Comparison of ENCODE assay signal across 1 cellular context in genomic region chr17:45451131-45451530, GRCh38.
TF ChIP-seq lines count a peak whose summit lies in the region.

No MANE protein-coding gene starts in this region.

TF ChIP-seq in H1, 55 proteins besides CTCF, POLR2A, EP300 and RAD21:
- TF ChIP-seq SP2 (IDR thresholded peaks at IDR 0.05; ENCODE audit: low read length), result no peak
- no peak for TF ChIP-seq GABPA (IDR thresholded peaks at IDR 0.05; ENCODE audit: borderline replicate concordance, insufficient read depth, low read length)
- no peak for TF ChIP-seq BRCA1 (IDR thresholded peaks at IDR 0.05; ENCODE audit: low read depth, low read length)
- no peak for TF ChIP-seq RBBP5 (IDR thresholded peaks at IDR 0.05; ENCODE audit: borderline replicate concordance, low read depth, low read length)
- TF ChIP-seq TAF1 (IDR thresholded peaks at IDR 0.05; ENCODE audit: low read depth, low read length), result no peak
- TF ChIP-seq HDAC2 (IDR thresholded peaks at IDR 0.05; ENCODE audit: borderline replicate concordance in 1 of 2, low read depth in 2 of 2, low read length in 2 of 2), result no peak
- TF ChIP-seq, protein P1, sequence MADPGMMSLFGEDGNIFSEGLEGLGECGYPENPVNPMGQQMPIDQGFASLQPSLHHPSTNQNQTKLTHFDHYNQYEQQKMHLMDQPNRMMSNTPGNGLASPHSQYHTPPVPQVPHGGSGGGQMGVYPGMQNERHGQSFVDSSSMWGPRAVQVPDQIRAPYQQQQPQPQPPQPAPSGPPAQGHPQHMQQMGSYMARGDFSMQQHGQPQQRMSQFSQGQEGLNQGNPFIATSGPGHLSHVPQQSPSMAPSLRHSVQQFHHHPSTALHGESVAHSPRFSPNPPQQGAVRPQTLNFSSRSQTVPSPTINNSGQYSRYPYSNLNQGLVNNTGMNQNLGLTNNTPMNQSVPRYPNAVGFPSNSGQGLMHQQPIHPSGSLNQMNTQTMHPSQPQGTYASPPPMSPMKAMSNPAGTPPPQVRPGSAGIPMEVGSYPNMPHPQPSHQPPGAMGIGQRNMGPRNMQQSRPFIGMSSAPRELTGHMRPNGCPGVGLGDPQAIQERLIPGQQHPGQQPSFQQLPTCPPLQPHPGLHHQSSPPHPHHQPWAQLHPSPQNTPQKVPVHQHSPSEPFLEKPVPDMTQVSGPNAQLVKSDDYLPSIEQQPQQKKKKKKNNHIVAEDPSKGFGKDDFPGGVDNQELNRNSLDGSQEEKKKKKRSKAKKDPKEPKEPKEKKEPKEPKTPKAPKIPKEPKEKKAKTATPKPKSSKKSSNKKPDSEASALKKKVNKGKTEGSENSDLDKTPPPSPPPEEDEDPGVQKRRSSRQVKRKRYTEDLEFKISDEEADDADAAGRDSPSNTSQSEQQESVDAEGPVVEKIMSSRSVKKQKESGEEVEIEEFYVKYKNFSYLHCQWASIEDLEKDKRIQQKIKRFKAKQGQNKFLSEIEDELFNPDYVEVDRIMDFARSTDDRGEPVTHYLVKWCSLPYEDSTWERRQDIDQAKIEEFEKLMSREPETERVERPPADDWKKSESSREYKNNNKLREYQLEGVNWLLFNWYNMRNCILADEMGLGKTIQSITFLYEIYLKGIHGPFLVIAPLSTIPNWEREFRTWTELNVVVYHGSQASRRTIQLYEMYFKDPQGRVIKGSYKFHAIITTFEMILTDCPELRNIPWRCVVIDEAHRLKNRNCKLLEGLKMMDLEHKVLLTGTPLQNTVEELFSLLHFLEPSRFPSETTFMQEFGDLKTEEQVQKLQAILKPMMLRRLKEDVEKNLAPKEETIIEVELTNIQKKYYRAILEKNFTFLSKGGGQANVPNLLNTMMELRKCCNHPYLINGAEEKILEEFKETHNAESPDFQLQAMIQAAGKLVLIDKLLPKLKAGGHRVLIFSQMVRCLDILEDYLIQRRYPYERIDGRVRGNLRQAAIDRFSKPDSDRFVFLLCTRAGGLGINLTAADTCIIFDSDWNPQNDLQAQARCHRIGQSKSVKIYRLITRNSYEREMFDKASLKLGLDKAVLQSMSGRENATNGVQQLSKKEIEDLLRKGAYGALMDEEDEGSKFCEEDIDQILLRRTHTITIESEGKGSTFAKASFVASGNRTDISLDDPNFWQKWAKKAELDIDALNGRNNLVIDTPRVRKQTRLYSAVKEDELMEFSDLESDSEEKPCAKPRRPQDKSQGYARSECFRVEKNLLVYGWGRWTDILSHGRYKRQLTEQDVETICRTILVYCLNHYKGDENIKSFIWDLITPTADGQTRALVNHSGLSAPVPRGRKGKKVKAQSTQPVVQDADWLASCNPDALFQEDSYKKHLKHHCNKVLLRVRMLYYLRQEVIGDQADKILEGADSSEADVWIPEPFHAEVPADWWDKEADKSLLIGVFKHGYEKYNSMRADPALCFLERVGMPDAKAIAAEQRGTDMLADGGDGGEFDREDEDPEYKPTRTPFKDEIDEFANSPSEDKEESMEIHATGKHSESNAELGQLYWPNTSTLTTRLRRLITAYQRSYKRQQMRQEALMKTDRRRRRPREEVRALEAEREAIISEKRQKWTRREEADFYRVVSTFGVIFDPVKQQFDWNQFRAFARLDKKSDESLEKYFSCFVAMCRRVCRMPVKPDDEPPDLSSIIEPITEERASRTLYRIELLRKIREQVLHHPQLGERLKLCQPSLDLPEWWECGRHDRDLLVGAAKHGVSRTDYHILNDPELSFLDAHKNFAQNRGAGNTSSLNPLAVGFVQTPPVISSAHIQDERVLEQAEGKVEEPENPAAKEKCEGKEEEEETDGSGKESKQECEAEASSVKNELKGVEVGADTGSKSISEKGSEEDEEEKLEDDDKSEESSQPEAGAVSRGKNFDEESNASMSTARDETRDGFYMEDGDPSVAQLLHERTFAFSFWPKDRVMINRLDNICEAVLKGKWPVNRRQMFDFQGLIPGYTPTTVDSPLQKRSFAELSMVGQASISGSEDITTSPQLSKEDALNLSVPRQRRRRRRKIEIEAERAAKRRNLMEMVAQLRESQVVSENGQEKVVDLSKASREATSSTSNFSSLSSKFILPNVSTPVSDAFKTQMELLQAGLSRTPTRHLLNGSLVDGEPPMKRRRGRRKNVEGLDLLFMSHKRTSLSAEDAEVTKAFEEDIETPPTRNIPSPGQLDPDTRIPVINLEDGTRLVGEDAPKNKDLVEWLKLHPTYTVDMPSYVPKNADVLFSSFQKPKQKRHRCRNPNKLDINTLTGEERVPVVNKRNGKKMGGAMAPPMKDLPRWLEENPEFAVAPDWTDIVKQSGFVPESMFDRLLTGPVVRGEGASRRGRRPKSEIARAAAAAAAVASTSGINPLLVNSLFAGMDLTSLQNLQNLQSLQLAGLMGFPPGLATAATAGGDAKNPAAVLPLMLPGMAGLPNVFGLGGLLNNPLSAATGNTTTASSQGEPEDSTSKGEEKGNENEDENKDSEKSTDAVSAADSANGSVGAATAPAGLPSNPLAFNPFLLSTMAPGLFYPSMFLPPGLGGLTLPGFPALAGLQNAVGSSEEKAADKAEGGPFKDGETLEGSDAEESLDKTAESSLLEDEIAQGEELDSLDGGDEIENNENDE (IDR thresholded peaks at IDR 0.05; ENCODE audit: insufficient replicate concordance, low read length), result no peak
- no peak for TF ChIP-seq RFX5 (IDR thresholded peaks at IDR 0.05; ENCODE audit: borderline replicate concordance, low read depth, low read length)
- TF ChIP-seq YY1 (IDR thresholded peaks at IDR 0.05; ENCODE audit: low read depth, low read length), result no peak
